In genomic region chr10:97173036-97173435, GRCh38 we compare ENCODE assay signal across 7 cellular contexts. TPM values are rescaled to one million over a fixed set of nuclear protein-coding genes. Genes with fewer than 3 reads are reported as not detected.
"Had no signal": no experiment of that assay in that cellular context is flagged by ENCODE, and none has a peak within 500 bp of the region (broad histone marks: within the 10 kb centered on the region; RNA-seq: fewer than 3 reads in every experiment).

No MANE protein-coding gene starts in this region.

- ATAC-seq: GM23338, HepG2 had no signal

- H2AFZ ChIP-seq: GM23338 had no signal

- H3K4me1 Mint-ChIP-seq: IgD-negative memory B cell had no signal

- H3K4me2 ChIP-seq: GM23338 had no signal

- H3K4me3 ChIP-seq: GM23338 had no signal

- DNase-seq: H9, HCEC 1CT had no signal

- H3K36me3 Mint-ChIP-seq: IgD-negative memory B cell had no signal

- H3K27ac ChIP-seq: HL-60 had no signal

- H3K9me3 Mint-ChIP-seq: GM23338, H9, IgD-negative memory B cell had no signal

- H3K4me3 Mint-ChIP-seq: GM23338, H9, IgD-negative memory B cell had no signal

- H3K27ac Mint-ChIP-seq: GM23338, H9, IgD-negative memory B cell had no signal

RNA-seq across cellular contexts. Expression of gene SLIT1, which starts 12.7 kb away (rescaled TPM):
- total RNA-seq: HT1080 had no signal
- polyA plus RNA-seq: IgD-negative memory B cell had no signal
